Comparison of ENCODE assay signal across 8 cellular contexts in the genomic region with DNA sequence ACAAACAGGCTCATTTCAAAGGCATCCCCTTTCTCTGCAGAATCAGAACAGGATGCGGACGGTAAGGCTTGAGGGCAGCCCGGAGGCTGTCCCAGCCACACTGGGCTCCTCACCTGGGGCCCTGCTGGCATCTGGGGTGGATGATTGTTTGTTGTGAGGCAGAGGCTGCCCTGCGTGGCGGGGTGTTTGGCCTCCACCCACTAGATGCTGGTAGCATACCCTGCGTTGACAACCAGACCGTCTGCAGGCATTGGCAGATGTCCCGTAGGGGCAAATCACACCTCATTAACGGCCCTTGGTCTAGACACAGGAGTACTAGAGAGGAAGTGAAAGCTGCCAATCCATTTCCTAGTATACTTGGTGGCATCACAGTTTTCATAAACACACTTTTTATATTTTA. TPM values are rescaled to one million over a fixed set of nuclear protein-coding genes. Genes with fewer than 3 reads are reported as not detected.
DNase-seq lines count a peak whose midpoint lies in the region; ATAC-seq and TF ChIP-seq lines count a peak whose summit lies in the region.

No MANE protein-coding gene starts in this region.

- intact Hi-C loops in esophagus squamous epithelium (cut with DNase I) (no loop called here), aorta (cut with DNase I) (no loop called here)
- intact Hi-C loops in activated CD4-positive, alpha-beta T cell treated with anti-CD3 and anti-CD28 coated beads, Interleukin-2, amount 10 ng/mL, durations not matched to agents 24 days and 14 days (cut with micrococcal nuclease), result no loop called here

- TF ChIP-seq CTCF in GM13977 (IDR thresholded peaks at IDR 0.05; ENCODE audit: extremely low read depth, insufficient read depth, missing control alignments) (no peak), esophagus squamous epithelium (IDR thresholded peaks at IDR 0.05) (no peak)

- peak overlapping the region in 2 of 4 donors; percentile 11 to 29 for H3K27ac ChIP-seq in esophagus squamous epithelium
- no peak overlapping the region for H3K27ac ChIP-seq in aorta (ENCODE audit: low read depth in 1 of 2, low read length in 2 of 2)

- no peaks in the 10 kb centered on the region for H3K9me3 Mint-ChIP-seq in activated CD4-positive, alpha-beta T cell treated with anti-CD3 and anti-CD28 coated beads, Interleukin-2, amount 10 ng/mL, durations not matched to agents 24 days and 14 days

- DNase-seq in GM13977 (ENCODE audit: low spot score) (peak; percentile 58), esophagus squamous epithelium (lab: John Stamatoyannopoulos, UW) (peak; percentile 17), DMS114 treated with DMSO at 0.1 percent for 48 hours (lab: John Stamatoyannopoulos, UW; ENCODE audit: unreplicated experiment) (no peak), NCI-H1436 treated with DMSO at 0.1 percent for 48 hours (lab: John Stamatoyannopoulos, UW) (no peak), aorta (no peak)
- no peak for DNase-seq in activated CD4-positive, alpha-beta T cell treated with anti-CD3 and anti-CD28 coated beads, Interleukin-2, amount 10 ng/mL, durations not matched to agents 24 days and 14 days

- WGBS in esophagus squamous epithelium, 2 donors, result 45 to 60% methylated on average over 8 to 9 of the region's 9 CpGs
- WGBS in aorta, 2 donors, result 81 to 86% methylated on average over 9 of the region's 9 CpGs

- H3K4me3 Mint-ChIP-seq in activated CD4-positive, alpha-beta T cell treated with anti-CD3 and anti-CD28 coated beads, Interleukin-2, amount 10 ng/mL, durations not matched to agents 24 days and 14 days, result no peak overlapping the region

- H3K36me3 Mint-ChIP-seq in activated CD4-positive, alpha-beta T cell treated with anti-CD3 and anti-CD28 coated beads, Interleukin-2, amount 10 ng/mL, durations not matched to agents 24 days and 14 days (ENCODE audit: low read depth), result peaks cover 42% of the 10 kb centered on the region

- H3K9me3 ChIP-seq in esophagus squamous epithelium, result no peaks in the 10 kb centered on the region
- H3K9me3 ChIP-seq in aorta (ENCODE audit: control insufficient read depth, low read length), result no peaks in the 10 kb centered on the region

- H3K27me3 ChIP-seq in esophagus squamous epithelium, result no peaks in the 10 kb centered on the region
- no peaks in the 10 kb centered on the region for H3K27me3 ChIP-seq in aorta (ENCODE audit: control insufficient read depth in 1 of 2, insufficient read depth in 2 of 2, low read length in 1 of 2)

- peaks cover 62% of the 10 kb centered on the region for H3K4me1 Mint-ChIP-seq in activated CD4-positive, alpha-beta T cell treated with anti-CD3 and anti-CD28 coated beads, Interleukin-2, amount 10 ng/mL, durations not matched to agents 24 days and 14 days

- H3K27ac Mint-ChIP-seq in activated CD4-positive, alpha-beta T cell treated with anti-CD3 and anti-CD28 coated beads, Interleukin-2, amount 10 ng/mL, durations not matched to agents 24 days and 14 days, result no peak overlapping the region

- ATAC-seq in GM21447 (IDR thresholded peaks at IDR 0.05; ENCODE audit: unreplicated experiment), result peak; percentile 89
- peak; percentile 83 for ATAC-seq in HG03521 (IDR thresholded peaks at IDR 0.05; ENCODE audit: unreplicated experiment)
- ATAC-seq in aorta (ENCODE audit: low FRiP score), result no peak

- in situ Hi-C loops in GM13977 (cut with MboI; ENCODE audit: low pct_unique_long_range_greater_than_20kb, low sequenced_read_pairs, unreplicated experiment), result no loop called here

- no peak for TF ChIP-seq POLR2A in esophagus squamous epithelium (IDR thresholded peaks at IDR 0.05)

- H3K4me3 ChIP-seq in esophagus squamous epithelium (no peak overlapping the region), aorta (ENCODE audit: low read length in 2 of 2) (no peak overlapping the region)

- H3K4me1 ChIP-seq in esophagus squamous epithelium, result peaks cover 0 to 42% (median 20%) of the 10 kb centered on the region in 3 donors
- H3K4me1 ChIP-seq in aorta (ENCODE audit: control insufficient read depth in 1 of 2, insufficient read depth in 2 of 2, low read length in 2 of 2), result peaks cover 0 to 2% of the 10 kb centered on the region in 2 donors

- H3K27me3 Mint-ChIP-seq in activated CD4-positive, alpha-beta T cell treated with anti-CD3 and anti-CD28 coated beads, Interleukin-2, amount 10 ng/mL, durations not matched to agents 24 days and 14 days, result no peaks in the 10 kb centered on the region

- H3K36me3 ChIP-seq in esophagus squamous epithelium (peaks cover 0 to 19% (median 0%) of the 10 kb centered on the region in 3 donors), aorta (ENCODE audit: control insufficient read depth in 1 of 2, insufficient read depth in 2 of 2, low read length in 1 of 2) (no peaks in the 10 kb centered on the region)

RNA-seq across cellular contexts. Expression of a gene that starts 52.3 kb away (rescaled TPM):
- total RNA-seq in esophagus squamous epithelium (10 to 100 TPM; 21.9 to 38.9 (median 25.2) TPM), aorta (10 to 100 TPM; 43.8 to 62.7 TPM)
- 60.2 and 63.1 TPM in 2 replicates for total RNA-seq in activated CD4-positive, alpha-beta T cell treated with anti-CD3 and anti-CD28 coated beads, Interleukin-2, amount 10 ng/mL, durations not matched to agents 24 days and 14 days
- polyA plus RNA-seq in aorta, result 1 to 10 TPM; 9.1 to 9.4 TPM

Comparison
In these comparisons a context has a peak if more than half of its experiments do, and no peak if none do; other contexts are left out.
1. DNase-seq: peak in GM13977 (single experiment) and esophagus squamous epithelium (single experiment); none in DMS114 treated with DMSO at 0.1 percent for 48 hours (single experiment), NCI-H1436 treated with DMSO at 0.1 percent for 48 hours (single experiment), activated CD4-positive, alpha-beta T cell treated with anti-CD3 and anti-CD28 coated beads, Interleukin-2, amount 10 ng/mL, durations not matched to agents 24 days and 14 days (single experiment) and aorta (0 of 2).